15 cellular contexts compared by ENCODE assay signal in genomic region chr1:223739366-223740057, GRCh38. TPM values are rescaled to one million over a fixed set of nuclear protein-coding genes. Genes with fewer than 3 reads are reported as not detected.
A peak's percentile ranks its signal among the peaks of the same experiment; 100 is the strongest.
DNase-seq lines count a peak whose midpoint lies in the region; ATAC-seq, FAIRE-seq and TF ChIP-seq lines count a peak whose summit lies in the region.
"Had no signal": no experiment of that assay in that cellular context is flagged by ENCODE, and none has a peak within 500 bp of the region (broad histone marks: within the 10 kb centered on the region; RNA-seq: fewer than 3 reads in every experiment).

No MANE protein-coding gene starts in this region.

- peak overlapping the region; percentile 77 for H2BK120ac ChIP-seq in trophoblast cell (ENCODE audit: insufficient read depth, low read length, poor library complexity)

- peak overlapping the region; percentile 47 for H3K27ac Mint-ChIP-seq in astrocyte (ENCODE audit: unreplicated experiment)
- H3K27ac Mint-ChIP-seq: activated naive CD4-positive, alpha-beta T cell treated with anti-CD3 and anti-CD28 coated beads, Interleukin-2, amount 50 U/mL, for 72 hours had no signal

- ATAC-seq in A549 (no peak), heart right ventricle (peak in 7 of 8 donors; percentile 47 to 82 (median 62))
- ATAC-seq in stimulated activated naive CD8-positive, alpha-beta T cell treated with anti-CD3 and anti-CD28 coated beads, Interleukin-15, Interleukin-2, amounts not matched to agents 100 U/mL and 50 U/mL, for 24 hours, result no peak
- ATAC-seq: activated naive CD4-positive, alpha-beta T cell treated with anti-CD3 and anti-CD28 coated beads, Interleukin-2, amount 50 U/mL, for 72 hours; SK-N-SH treated with all-trans-retinoic acid at 6 μM for 48 hours had no signal

- no peak overlapping the region for H3K9ac ChIP-seq in astrocyte (ENCODE audit: low read length)
- H3K9ac ChIP-seq in trophoblast cell (ENCODE audit: low read length), result no peak overlapping the region
- H3K9ac ChIP-seq: KMS-11 had no signal

- peak overlapping the region; percentile 40 for H2AK5ac ChIP-seq in trophoblast cell (ENCODE audit: low read length)

- H3K9me3 ChIP-seq in A549 (no peaks in the 10 kb centered on the region), astrocyte (ENCODE audit: insufficient read depth, low read depth, low read length) (no peaks in the 10 kb centered on the region), heart right ventricle (no peaks in the 10 kb centered on the region), trophoblast cell (ENCODE audit: insufficient read depth, low read depth, low read length) (no peaks in the 10 kb centered on the region)

- peak overlapping the region; percentile 47 for H4K8ac ChIP-seq in trophoblast cell (ENCODE audit: low read depth, low read length)

- no peak for TF ChIP-seq EP300 in A549 (IDR thresholded peaks at IDR 0.05)

- H2BK12ac ChIP-seq in trophoblast cell (ENCODE audit: low read length), result peak overlapping the region; percentile 77

- H3K4me3 Mint-ChIP-seq in astrocyte (ENCODE audit: unreplicated experiment), result no peak overlapping the region

- FAIRE-seq in A549 (lab: Jason Lieb, UNC) (no peak), astrocyte (lab: Jason Lieb, UNC) (no peak)

- peaks cover 27% of the 10 kb centered on the region for H3K36me3 ChIP-seq in astrocyte (ENCODE audit: insufficient read depth, low read length)
- H3K36me3 ChIP-seq in heart right ventricle, result peaks cover 0 to 27% (median 6%) of the 10 kb centered on the region in 9 donors
- H3K36me3 ChIP-seq in trophoblast cell (ENCODE audit: control insufficient read depth in 1 of 2, insufficient read depth in 2 of 2, low read length in 2 of 2), result peaks cover 33 to 40% of the 10 kb centered on the region in 2 experiments

- no peaks in the 10 kb centered on the region for H3K27me3 Mint-ChIP-seq in astrocyte (ENCODE audit: low read depth, unreplicated experiment)

- H2AFZ ChIP-seq in astrocyte (ENCODE audit: low read depth, low read length) (no peak overlapping the region), trophoblast cell (ENCODE audit: insufficient read depth, low read length, poor library complexity) (no peak overlapping the region)

- no peak for TF ChIP-seq RAD21 in A549 (conservative IDR thresholded peaks at IDR 0.05 in 1 of 2, IDR thresholded peaks at IDR 0.05 in 1 of 2)

- CTCF ChIA-PET in A549 (lab: Yijun Ruan, JAX), result interaction anchor here (0.7 to 10.1 kb wide), 10 partner anchors 9 to 44 kb away, joined by 3 to 100 read pairs (median 4); partner anchors contain the start of gene CAPN2

- peak overlapping the region; percentile 70 for H2BK5ac ChIP-seq in trophoblast cell (ENCODE audit: low read depth, low read length, poor library complexity)

- H3K4me1 Mint-ChIP-seq in astrocyte (ENCODE audit: low read depth, unreplicated experiment), result peaks cover 33% of the 10 kb centered on the region

- no peak overlapping the region for H4K91ac ChIP-seq in trophoblast cell (ENCODE audit: low read depth, low read length)

- POLR2A ChIA-PET in A549 (lab: Yijun Ruan, JAX), result no interaction called here

- peak overlapping the region; percentile 66 to 68; a peak in 4 of 6 replicates for H3K27ac ChIP-seq in A549
- H3K27ac ChIP-seq in astrocyte (ENCODE audit: low read depth, low read length), result no peak overlapping the region
- H3K27ac ChIP-seq in heart right ventricle, result peak overlapping the region; percentile 13 to 71 (median 66)
- H3K27ac ChIP-seq in trophoblast cell (ENCODE audit: low read depth, low read length), result peak overlapping the region; percentile 79
- H3K27ac ChIP-seq: KMS-11 had no signal

- peaks cover 30% of the 10 kb centered on the region for H3K36me3 Mint-ChIP-seq in astrocyte (ENCODE audit: low read depth, unreplicated experiment)
- H3K36me3 Mint-ChIP-seq: activated naive CD4-positive, alpha-beta T cell treated with anti-CD3 and anti-CD28 coated beads, Interleukin-2, amount 50 U/mL, for 72 hours had no signal

- TF ChIP-seq CTCF in A549 (IDR thresholded peaks at IDR 0.05) (no peak), astrocyte (IDR thresholded peaks at IDR 0.05; ENCODE audit: insufficient read depth, low read depth, low read length) (no peak), heart right ventricle (IDR thresholded peaks at IDR 0.05) (no peak)

- H3K79me1 ChIP-seq in trophoblast cell (ENCODE audit: low read length), result peaks cover 18% of the 10 kb centered on the region

- H3K4me3 ChIP-seq in A549, result no peak overlapping the region
- H3K4me3 ChIP-seq in astrocyte (ENCODE audit: insufficient read depth, low read depth, low read length), result no peak overlapping the region
- H3K4me3 ChIP-seq in heart right ventricle, result no peak overlapping the region
- H3K4me3 ChIP-seq in trophoblast cell (ENCODE audit: low read depth, low read length), result no peak overlapping the region

- DNase-seq in A549 (ENCODE audit: low read depth in 1 of 2, low spot score in 1 of 2) (no peak), astrocyte (ENCODE audit: low read depth) (no peak), heart right ventricle (peak in 1 of 2 donors; percentile 48), trophoblast cell (peak; percentile 82 to 92), kidney glomerular epithelial cell (lab: John Stamatoyannopoulos, UW) (no peak), NCI-H2227 treated with DMSO at 0.1 percent for 48 hours (lab: John Stamatoyannopoulos, UW) (no peak), RKO (ENCODE audit: low spot score) (no peak)
- no peak for DNase-seq in stimulated activated naive CD8-positive, alpha-beta T cell treated with anti-CD3 and anti-CD28 coated beads, Interleukin-15, Interleukin-2, amounts not matched to agents 100 U/mL and 50 U/mL, for 24 hours
- DNase-seq: activated CD4-positive, alpha-beta T cell treated with anti-CD3 and anti-CD28 coated beads, Interleukin-2, amount 50 U/mL, for 1 hour; erythroblast; stimulated activated CD4-positive, alpha-beta T cell treated with anti-CD3 and anti-CD28 coated beads, Interleukin-15, amount 100 ng/mL, for 24 hours; stimulated activated naive CD4-positive, alpha-beta T cell treated with Interleukin-2 at 50 U/mL for 16 hours had no signal

- peaks cover 76% of the 10 kb centered on the region for H3K4me1 ChIP-seq in A549
- H3K4me1 ChIP-seq in astrocyte (ENCODE audit: insufficient read depth, low read length), result peaks cover 30% of the 10 kb centered on the region
- peaks cover 22 to 94% (median 60%) of the 10 kb centered on the region in 9 donors for H3K4me1 ChIP-seq in heart right ventricle
- peaks cover 31 to 37% of the 10 kb centered on the region in 2 experiments for H3K4me1 ChIP-seq in trophoblast cell (ENCODE audit: control insufficient read depth in 1 of 2, insufficient read depth in 2 of 2, low read length in 2 of 2)

- no peak overlapping the region for H3K18ac ChIP-seq in trophoblast cell (ENCODE audit: low read length)

- intact Hi-C loops in heart right ventricle (cut with DNase I), result no loop called here

- H3K79me2 ChIP-seq in astrocyte (ENCODE audit: insufficient read depth, low read length) (peaks cover 91% of the 10 kb centered on the region), trophoblast cell (ENCODE audit: control insufficient read depth, insufficient read depth, low read length, poor library complexity) (peaks cover 6% of the 10 kb centered on the region)

- H4K20me1 ChIP-seq in astrocyte (ENCODE audit: insufficient read depth, low read length), result peaks cover 66% of the 10 kb centered on the region

- no peak overlapping the region for H3K23ac ChIP-seq in trophoblast cell (ENCODE audit: low read length)

- H3K4me2 ChIP-seq in A549 (no peak overlapping the region), astrocyte (ENCODE audit: low read length) (no peak overlapping the region), trophoblast cell (ENCODE audit: low read length) (no peak overlapping the region)
- H3K4me2 ChIP-seq: KMS-11 had no signal

- H3K14ac ChIP-seq in trophoblast cell (ENCODE audit: low read length), result peak overlapping the region; percentile 44

- H3K9me3 Mint-ChIP-seq in astrocyte (ENCODE audit: unreplicated experiment), result no peaks in the 10 kb centered on the region
- H3K9me3 Mint-ChIP-seq: activated naive CD4-positive, alpha-beta T cell treated with anti-CD3 and anti-CD28 coated beads, Interleukin-2, amount 50 U/mL, for 72 hours had no signal

- H3K4ac ChIP-seq in trophoblast cell (ENCODE audit: low read depth, low read length), result peak overlapping the region; percentile 36

- 65% methylated on average over 8 of the region's 8 CpGs for WGBS in A549 (ENCODE audit: missing lambda C conversion rate)
- WGBS in heart right ventricle, 2 donors, result 25 to 27% methylated on average over 8 of the region's 8 CpGs
- WGBS in trophoblast cell (ENCODE audit: extremely low coverage, insufficient coverage, insufficient read length), result no CpG with 5 or more reads among the region's 8 CpGs

- no peaks in the 10 kb centered on the region for H3K27me3 ChIP-seq in astrocyte (ENCODE audit: insufficient read depth, low read length)
- no peaks in the 10 kb centered on the region for H3K27me3 ChIP-seq in heart right ventricle
- H3K27me3 ChIP-seq in trophoblast cell (ENCODE audit: insufficient read depth, low read length), result no peaks in the 10 kb centered on the region

- TF ChIP-seq POLR2A in A549 (IDR thresholded peaks at IDR 0.05; ENCODE audit: low read length), result no peak

- no peak overlapping the region for H4K12ac ChIP-seq in trophoblast cell (ENCODE audit: low read depth, low read length)

TF ChIP-seq in A549, 52 proteins besides CTCF, POLR2A, EP300 and RAD21 (continues in another document):
- TF ChIP-seq HOXB13 (CRISPR knock-in tag; IDR thresholded peaks at IDR 0.05; ENCODE audit: low read depth), result no peak
- no peak for TF ChIP-seq MAX (IDR thresholded peaks at IDR 0.05)
- TF ChIP-seq MAZ (IDR thresholded peaks at IDR 0.05; ENCODE audit: borderline replicate concordance, low read depth, low read length), result no peak
- TF ChIP-seq SMC3 (IDR thresholded peaks at IDR 0.05), result no peak
- TF ChIP-seq CHD2 (IDR thresholded peaks at IDR 0.05; ENCODE audit: low read length, partially characterized antibody), result no peak

RNA-seq across cellular contexts. Expression of gene CAPN2, which starts 27.2 kb away (rescaled TPM):
- polyA plus RNA-seq in A549 (2011; rRNA removed) (199 and 217 TPM in 2 replicates), A549 (2017; fragmentation: RNase III; extraction: RNeasy Plus Mini Kit Qiagen cat#74134 plus additional on column Dnase treatment) (285 to 327 TPM (median 300 TPM) in 3 replicates), heart right ventricle (100 to 1,000 TPM in 1 of 2 donors, 10 to 100 TPM in 1; 62.4 to 107 TPM)
- 132 and 138 TPM in 2 replicates for polyA plus RNA-seq in A549 (2012; cell fraction: cytosol; rRNA removed)
- polyA plus RNA-seq in A549 (2012; cell fraction: nucleus; rRNA removed), result 115 and 134 TPM in 2 replicates
- polyA minus RNA-seq in A549 (2011; rRNA and poly(A)+ RNA removed), result 153 and 163 TPM in 2 replicates
- total RNA-seq in astrocyte (340 and 391 TPM in 2 replicates), heart right ventricle (100 to 1,000 TPM in 1 of 10 donors, 10 to 100 TPM in 9; 65.6 to 104 (median 77.6) TPM)
- 161 and 169 TPM in 2 replicates for polyA plus RNA-seq in trophoblast cell (2013)

Comparison
In these comparisons a context has a peak if more than half of its experiments do, and no peak if none do; other contexts are left out.
1. ATAC-seq: peak in heart right ventricle (7 of 8); none in A549 (0 of 2) and stimulated activated naive CD8-positive, alpha-beta T cell treated with anti-CD3 and anti-CD28 coated beads, Interleukin-15, Interleukin-2, amounts not matched to agents 100 U/mL and 50 U/mL, for 24 hours (single experiment).
2. DNase-seq: peak in trophoblast cell (2 of 2); none in A549 (0 of 2), astrocyte (single experiment), kidney glomerular epithelial cell (single experiment), NCI-H2227 treated with DMSO at 0.1 percent for 48 hours (single experiment), stimulated activated naive CD8-positive, alpha-beta T cell treated with anti-CD3 and anti-CD28 coated beads, Interleukin-15, Interleukin-2, amounts not matched to agents 100 U/mL and 50 U/mL, for 24 hours (single experiment) and RKO (single experiment).